ENCODE assay signal across 8 cellular contexts in the genomic region with DNA sequence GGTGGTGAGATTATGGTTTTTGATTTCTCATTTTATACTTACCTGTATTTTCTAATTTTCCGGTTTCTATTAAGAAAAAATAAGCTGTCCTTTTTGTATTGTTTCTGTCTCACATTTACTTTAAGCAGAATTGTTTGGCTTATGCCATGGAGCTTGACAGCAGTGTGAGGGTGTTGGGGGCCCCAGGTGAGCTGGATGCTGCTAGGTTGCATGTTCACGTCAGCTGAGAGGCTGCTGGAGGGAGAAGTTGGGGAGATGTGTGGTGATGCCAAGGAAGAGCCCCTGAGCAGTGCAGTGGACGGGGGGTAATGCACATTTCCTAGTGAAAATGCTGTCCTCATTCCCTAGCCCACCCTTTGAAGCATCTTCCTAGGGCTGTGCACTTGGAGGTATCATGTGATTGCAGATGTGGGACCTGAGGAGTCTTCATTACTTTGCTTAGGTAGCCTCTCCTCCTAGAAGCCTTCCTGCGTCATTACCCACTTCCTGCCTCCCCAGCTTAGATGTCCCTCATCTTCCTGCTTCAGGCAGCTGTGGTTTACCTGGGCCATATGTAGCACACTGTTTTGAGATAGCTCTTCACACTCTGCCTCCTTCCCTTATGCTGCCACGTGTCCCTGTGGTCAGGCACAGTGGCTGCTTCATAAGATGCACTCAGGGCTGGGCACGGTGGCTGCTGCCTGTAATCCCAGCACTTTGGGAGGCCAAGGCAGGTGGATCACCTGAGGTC. TPM values are rescaled to one million over a fixed set of nuclear protein-coding genes. Genes with fewer than 3 reads are reported as not detected.
DNase-seq lines count a peak whose midpoint lies in the region; ATAC-seq and TF ChIP-seq lines count a peak whose summit lies in the region.

No MANE protein-coding gene starts in this region.

- no peaks in the 10 kb centered on the region for H3K4me1 ChIP-seq in PC-9 (replicated peaks; ENCODE audit: insufficient read depth)

- H3K27ac Mint-ChIP-seq in osteocyte (ENCODE audit: unreplicated experiment) (no peak overlapping the region), glutamatergic neuron (ENCODE audit: unreplicated experiment) (no peak overlapping the region)

- H3K9me3 Mint-ChIP-seq in osteocyte (ENCODE audit: unreplicated experiment): no peaks in the 10 kb centered on the region
- H3K9me3 Mint-ChIP-seq in glutamatergic neuron (ENCODE audit: unreplicated experiment): no peaks in the 10 kb centered on the region

- peak; percentile 90 for ATAC-seq in GM21381 (IDR thresholded peaks at IDR 0.05; ENCODE audit: unreplicated experiment)

- intact Hi-C loops in PC-9 (cut with micrococcal nuclease; ENCODE audit: unreplicated experiment): no loop called here

- no peak overlapping the region for H3K4me2 ChIP-seq in PC-9

- peaks cover 19% of the 10 kb centered on the region for H4K20me1 ChIP-seq in PC-9 (ENCODE audit: insufficient read depth)

- H3K27ac ChIP-seq in KOPT-K1 (ENCODE audit: low read depth, low read length, poor library complexity, severe bottlenecking) (peak overlapping the region; percentile 69), PC-9 (no peak overlapping the region)

- no TSS peak for BruUV-seq in PC-9 (replicated peaks; lab: Mats Ljungman, UMichigan)

- H3K9me3 ChIP-seq in KOPT-K1 (ENCODE audit: insufficient read depth, low read length, poor library complexity, severe bottlenecking) (no peaks in the 10 kb centered on the region), PC-9 (ENCODE audit: insufficient read depth, low read depth) (no peaks in the 10 kb centered on the region)

- CTCF ChIA-PET in PC-9 (lab: Charles Lee): no interaction called here

- H3K4me3 Mint-ChIP-seq in osteocyte (ENCODE audit: unreplicated experiment): no peak overlapping the region
- H3K4me3 Mint-ChIP-seq in glutamatergic neuron (ENCODE audit: unreplicated experiment): no peak overlapping the region

- peak; percentile 75 for DNase-seq in activated effector memory CD4-positive, alpha-beta T cell treated with Interleukin-2 at 50 U/mL for 16 hours
- DNase-seq in stimulated activated CD4-positive, alpha-beta T cell treated with anti-CD3 and anti-CD28 coated beads, TNF-alpha, amount 100 ng/mL, for 4 hours (ENCODE audit: low read depth in 3 of 3): peak; percentile 14 to 66 (median 50)
- no peak for DNase-seq in DMS79 treated with DMSO at 0.1 percent for 48 hours (lab: John Stamatoyannopoulos, UW)
- no peak for DNase-seq in osteocyte (ENCODE audit: extremely low spot score, unreplicated experiment)
- no peak for DNase-seq in PC-9
- no peak for DNase-seq in glutamatergic neuron

- H3K9me2 ChIP-seq in PC-9 (ENCODE audit: insufficient read depth): no peaks in the 10 kb centered on the region

- H3K4me1 Mint-ChIP-seq in osteocyte (ENCODE audit: unreplicated experiment) (no peaks in the 10 kb centered on the region), glutamatergic neuron (ENCODE audit: low read depth, unreplicated experiment) (no peaks in the 10 kb centered on the region)

- H3F3A ChIP-seq in PC-9 (ENCODE audit: insufficient read depth, low read depth): peaks cover 44% of the 10 kb centered on the region; the same call in 1 of the 2 replicates

- TF ChIP-seq CTCF in osteocyte (IDR thresholded peaks at IDR 0.05) (no peak), PC-9 (conservative IDR thresholded peaks at IDR 0.05) (no peak), glutamatergic neuron (IDR thresholded peaks at IDR 0.05; ENCODE audit: partially characterized antibody, unreplicated experiment) (no peak)

- no peaks in the 10 kb centered on the region for H3K27me3 Mint-ChIP-seq in osteocyte (ENCODE audit: unreplicated experiment)
- H3K27me3 Mint-ChIP-seq in glutamatergic neuron (ENCODE audit: unreplicated experiment): peaks cover 4% of the 10 kb centered on the region

- H3K27me3 ChIP-seq in PC-9 (ENCODE audit: insufficient read depth, low read depth): no peaks in the 10 kb centered on the region

- H3K79me2 ChIP-seq in PC-9 (ENCODE audit: low read depth): peaks cover 24% of the 10 kb centered on the region

- no peak overlapping the region for H3K4me3 ChIP-seq in PC-9

- H3K36me3 ChIP-seq in KOPT-K1 (ENCODE audit: insufficient read depth, low read length) (peaks cover 89% of the 10 kb centered on the region), PC-9 (ENCODE audit: low read depth) (peaks cover 85% of the 10 kb centered on the region)

- H2AFZ ChIP-seq in PC-9: no peak overlapping the region

- H3K36me3 Mint-ChIP-seq in osteocyte (ENCODE audit: unreplicated experiment): peaks cover 65% of the 10 kb centered on the region
- H3K36me3 Mint-ChIP-seq in glutamatergic neuron (ENCODE audit: unreplicated experiment): no peaks in the 10 kb centered on the region

- POLR2A ChIA-PET in PC-9 (lab: Charles Lee; ENCODE audit: unreplicated experiment): interaction anchor here (0.5 to 0.6 kb wide), 2 partner anchors 559 to 1096 kb away, joined by 3 to 6 read pairs; no protein-coding TSS in a partner anchor

RNA-seq across cellular contexts. Expression of gene ATG16L1, which starts 16.2 kb away (rescaled TPM):
- total RNA-seq in osteocyte: 20.9 and 23.4 TPM in 2 replicates
- total RNA-seq in PC-9 (2021): 55.7 and 63.9 TPM in 2 replicates
- 29.3 TPM for total RNA-seq in glutamatergic neuron (ENCODE audit: unreplicated experiment)

RNA-seq across cellular contexts. Expression of gene SAG, which starts 39.9 kb away (rescaled TPM):
- total RNA-seq in osteocyte: not detected in 2 replicates
- not detected in 2 replicates for total RNA-seq in PC-9 (2021)
- not detected for total RNA-seq in glutamatergic neuron (ENCODE audit: unreplicated experiment)

Comparison
In these comparisons a context has a peak if more than half of its experiments do, and no peak if none do; other contexts are left out.
1. DNase-seq: peak in activated effector memory CD4-positive, alpha-beta T cell treated with Interleukin-2 at 50 U/mL for 16 hours (single experiment) and stimulated activated CD4-positive, alpha-beta T cell treated with anti-CD3 and anti-CD28 coated beads, TNF-alpha, amount 100 ng/mL, for 4 hours (3 of 3); none in DMS79 treated with DMSO at 0.1 percent for 48 hours (single experiment), osteocyte (single experiment), PC-9 (0 of 2) and glutamatergic neuron (single experiment).